1 cellular context compared by ENCODE assay signal in genomic region chr16:89337965-89338364, GRCh38.
A peak's percentile ranks its signal among the peaks of the same experiment; 100 is the strongest.
TF ChIP-seq lines count a peak whose summit lies in the region.

No MANE protein-coding gene starts in this region.

TF ChIP-seq in HepG2, 621 proteins besides CTCF, POLR2A, EP300 and RAD21 (continued from another document):
- TF ChIP-seq PREB (CRISPR knock-in tag; IDR thresholded peaks at IDR 0.05) (no peak), ZFP90 (CRISPR knock-in tag; IDR thresholded peaks at IDR 0.05; ENCODE audit: borderline replicate concordance) (no peak), POGK (CRISPR knock-in tag; conservative IDR thresholded peaks at IDR 0.05) (0 out of 2 replicates have a peak, but pooled peaks have one; percentile 25), YY1 (IDR thresholded peaks at IDR 0.05; ENCODE audit: insufficient read depth, insufficient replicate concordance, low read depth, low read length) (no peak), ATRX (CRISPR knock-in tag; IDR thresholded peaks at IDR 0.05; ENCODE audit: borderline replicate concordance) (no peak), NFE2 (CRISPR knock-in tag; IDR thresholded peaks at IDR 0.05) (no peak), HHEX (CRISPR knock-in tag; IDR thresholded peaks at IDR 0.05) (no peak), SMC3 (IDR thresholded peaks at IDR 0.05; ENCODE audit: low read length) (no peak), SPEN (CRISPR knock-in tag; IDR thresholded peaks at IDR 0.05; ENCODE audit: low read depth) (0 out of 2 replicates have a peak, but pooled peaks have one; percentile 30), ZNF430 (CRISPR knock-in tag; IDR thresholded peaks at IDR 0.05) (no peak), ZNF687 (CRISPR knock-in tag; IDR thresholded peaks at IDR 0.05) (peak; percentile 50), AGO2 (optimal IDR thresholded peaks at IDR 0.05; ENCODE audit: low read depth, low read length) (peak; percentile 78), IRF9 (CRISPR knock-in tag; IDR thresholded peaks at IDR 0.05; ENCODE audit: borderline replicate concordance) (0 out of 2 replicates have a peak, but pooled peaks have one; percentile 40), ZNF674 (CRISPR knock-in tag; IDR thresholded peaks at IDR 0.05; ENCODE audit: low read depth) (0 out of 2 replicates have a peak, but pooled peaks have one; percentile 68), GLI4 (CRISPR knock-in tag; IDR thresholded peaks at IDR 0.05; ENCODE audit: borderline replicate concordance) (no peak), POLR2AphosphoS5 (IDR thresholded peaks at IDR 0.05; ENCODE audit: low read depth, low read length) (no peak), TFDP2 (CRISPR knock-in tag; IDR thresholded peaks at IDR 0.05) (no peak), SP5 (CRISPR knock-in tag; IDR thresholded peaks at IDR 0.05; ENCODE audit: borderline replicate concordance, low read depth) (no peak), MYC (CRISPR knock-in tag; IDR thresholded peaks at IDR 0.05; ENCODE audit: borderline replicate concordance) (0 out of 2 replicates have a peak, but pooled peaks have one; percentile 20), NCOA2 (CRISPR knock-in tag; IDR thresholded peaks at IDR 0.05) (no peak), SRF (IDR thresholded peaks at IDR 0.05; ENCODE audit: low read depth, low read length) (no peak), ZBTB38 (CRISPR knock-in tag; IDR thresholded peaks at IDR 0.05) (peak; percentile 54; the same call in 1 of the 2 replicates), CBFB (CRISPR knock-in tag; IDR thresholded peaks at IDR 0.05) (no peak), ZNF501 (CRISPR knock-in tag; IDR thresholded peaks at IDR 0.05) (peak; percentile 24; the same call in 1 of the 2 replicates), SP4 (CRISPR knock-in tag; IDR thresholded peaks at IDR 0.05) (no peak), ZNF816 (CRISPR knock-in tag; IDR thresholded peaks at IDR 0.05; ENCODE audit: borderline replicate concordance) (no peak), DNMT1 (CRISPR knock-in tag; IDR thresholded peaks at IDR 0.05) (0 out of 2 replicates have a peak, but pooled peaks have one; percentile 27), HNF1B (CRISPR knock-in tag; IDR thresholded peaks at IDR 0.05) (no peak), ZNF556 (CRISPR knock-in tag; IDR thresholded peaks at IDR 0.05; ENCODE audit: borderline replicate concordance) (no peak), ZBTB40 (IDR thresholded peaks at IDR 0.05) (no peak), ZBTB40 (CRISPR knock-in tag; IDR thresholded peaks at IDR 0.05) (0 out of 2 replicates have a peak, but pooled peaks have one; percentile 21), ZNF20 (CRISPR knock-in tag; IDR thresholded peaks at IDR 0.05) (no peak), NR2F6 (IDR thresholded peaks at IDR 0.05) (no peak), NR2F6 (CRISPR knock-in tag; IDR thresholded peaks at IDR 0.05) (no peak), THAP7 (CRISPR knock-in tag; IDR thresholded peaks at IDR 0.05) (no peak), ZBTB42 (CRISPR knock-in tag; IDR thresholded peaks at IDR 0.05) (no peak), RBM22 (optimal IDR thresholded peaks at IDR 0.05; ENCODE audit: low read length) (peak; percentile 82), ZNF589 (CRISPR knock-in tag; conservative IDR thresholded peaks at IDR 0.05) (no peak)
